In the genomic region with DNA sequence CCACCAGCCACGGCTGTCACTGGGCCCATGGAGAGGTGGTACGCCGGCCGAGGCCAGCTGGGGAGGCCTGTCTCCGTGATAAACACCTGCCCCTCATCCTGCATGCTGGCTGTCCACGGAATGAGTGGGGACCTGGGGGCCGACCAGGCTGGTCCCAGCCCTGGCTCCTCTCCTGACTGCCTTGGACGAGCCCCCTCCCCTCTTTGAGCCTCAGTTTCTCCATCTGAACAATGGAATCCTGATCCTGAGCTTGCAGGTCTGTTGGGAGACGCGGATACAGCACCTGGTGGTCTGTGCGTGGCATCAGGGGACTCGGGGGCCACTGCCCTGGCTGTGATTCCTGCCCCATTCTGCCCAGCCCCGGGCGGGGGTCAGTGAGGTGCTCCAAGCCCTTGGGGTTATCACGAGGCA, we compare ENCODE assay signal across 33 cellular contexts.
"Had no signal": no experiment of that assay in that cellular context is flagged by ENCODE, and none has a peak within 500 bp of the region (broad histone marks: within the 10 kb centered on the region; RNA-seq: fewer than 3 reads in every experiment).

No MANE protein-coding gene starts in this region.

- H3K4me1 ChIP-seq: Peyer's patch had no signal

- H3K36me3 ChIP-seq: brain microvascular endothelial cell, Peyer's patch had no signal

- H3K9me3 ChIP-seq: Peyer's patch had no signal

- H3K9ac ChIP-seq: KMS-11 had no signal

- DNase-seq: activated B cell treated with CpG ODN at 0.5 μM for 24 hours; activated CD4-positive, alpha-beta memory T cell treated with anti-CD3 and anti-CD28 coated beads, Interleukin-2, amount 10 ng/mL, durations not matched to agents 7 days and 5 days; activated CD4-positive, alpha-beta T cell treated with anti-CD3 and anti-CD28 coated beads for 4 hours; activated CD4-positive, alpha-beta T cell treated with anti-CD3 and anti-CD28 coated beads, Interleukin-2, amount 50 U/mL, for 1 hour; activated CD4-positive, CD25-positive, alpha-beta regulatory T cell treated with anti-CD3 and anti-CD28 coated beads, Interleukin-2, amount 50 U/mL, for 72 hours; activated CD8-positive, alpha-beta memory T cell treated with anti-CD3 and anti-CD28 coated beads for 24 hours; activated CD8-positive, alpha-beta memory T cell treated with anti-CD3 and anti-CD28 coated beads, Interleukin-2, amount 10 ng/mL, durations not matched to agents 7 days and 5 days; activated CD8-positive, alpha-beta memory T cell treated with anti-CD3 and anti-CD28 coated beads, Interleukin-2, amount 50 U/mL, for 48 hours; activated effector memory CD4-positive, alpha-beta T cell treated with Interleukin-2 at 50 U/mL for 16 hours; activated naive CD4-positive, alpha-beta T cell treated with anti-CD3 and anti-CD28 coated beads, Interleukin-2, amount 10 ng/mL, durations not matched to agents 7 days and 5 days; activated naive CD8-positive, alpha-beta T cell treated with anti-CD3 and anti-CD28 coated beads, Interleukin-2, amount 50 U/mL, for 24 hours; activated T-cell treated with anti-CD3 and anti-CD28 coated beads, Interleukin-2, amount 50 U/mL, for 48 hours; anterior cingulate cortex; brain microvascular endothelial cell; MM.1S; MV-4-11; NCI-H1092; NCI-H1436 treated with DMSO at 0.1 percent for 48 hours; NCI-H1694 treated with DMSO at 0.1 percent for 48 hours; NCI-H2029; NCI-H510A; NCI-H526; NCI-H748 treated with DMSO at 0.1 percent for 48 hours; NK-92 treated with Interleukin-12 subunit alpha and Interleukin-12 subunit beta, amount 100 ng/mL, for 24 hours; PC-3; Peyer's patch; RPMI8226; SW 1271; T-helper 1 cell; T-helper 2 cell; T-helper 9 cell had no signal

- H3K27ac ChIP-seq: brain microvascular endothelial cell, KMS-11, Peyer's patch, VCaP had no signal

- H3K4me2 ChIP-seq: KMS-11 had no signal

- H3K27me3 ChIP-seq: Peyer's patch had no signal

- ATAC-seq: activated CD8-positive, alpha-beta memory T cell treated with anti-CD3 and anti-CD28 coated beads, Interleukin-2, amount 10 ng/mL, durations not matched to agents 7 days and 5 days; activated naive CD8-positive, alpha-beta T cell treated with anti-CD3 and anti-CD28 coated beads, Interleukin-2, amount 50 U/mL, for 24 hours; PC-3 had no signal

- H3K4me3 ChIP-seq: Peyer's patch had no signal
